Comparison of ENCODE assay signal across 10 cellular contexts in the genomic region with DNA sequence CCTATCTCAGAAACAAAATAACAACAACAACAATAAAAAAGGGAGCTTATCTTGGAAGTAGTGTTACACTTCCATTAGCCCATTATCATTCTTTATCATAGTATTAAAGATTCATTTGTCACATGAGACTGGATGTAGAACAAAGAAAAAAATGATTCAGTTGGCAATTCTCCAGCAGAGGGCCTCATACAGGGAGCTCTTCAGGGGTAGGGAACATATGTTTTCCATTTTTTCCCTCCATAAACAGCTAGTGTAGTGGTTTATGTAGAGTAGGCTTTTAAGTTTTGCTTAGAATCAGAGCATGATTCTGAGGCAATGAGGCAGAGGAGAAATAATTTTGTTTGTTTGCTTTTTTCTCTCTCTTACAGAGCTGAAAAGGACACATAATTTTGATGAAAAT. TPM values are rescaled to one million over a fixed set of nuclear protein-coding genes. Genes with fewer than 3 reads are reported as not detected.
A peak's percentile ranks its signal among the peaks of the same experiment; 100 is the strongest.
DNase-seq lines count a peak whose midpoint lies in the region; ATAC-seq and TF ChIP-seq lines count a peak whose summit lies in the region.
"Had no signal": no experiment of that assay in that cellular context is flagged by ENCODE, and none has a peak within 500 bp of the region (broad histone marks: within the 10 kb centered on the region; RNA-seq: fewer than 3 reads in every experiment).

No MANE protein-coding gene starts in this region.

- ATAC-seq in thoracic aorta (ENCODE audit: insufficient number of reproducible peaks, low FRiP score, low read depth): no peak

- no peaks in the 10 kb centered on the region for H3K4me1 Mint-ChIP-seq in activated naive CD8-positive, alpha-beta T cell treated with anti-CD3 and anti-CD28 coated beads for 36 hours

- no peaks in the 10 kb centered on the region for H3K9me3 Mint-ChIP-seq in activated naive CD8-positive, alpha-beta T cell treated with anti-CD3 and anti-CD28 coated beads for 36 hours

- H3K27ac Mint-ChIP-seq in activated naive CD8-positive, alpha-beta T cell treated with anti-CD3 and anti-CD28 coated beads for 36 hours: no peak overlapping the region

- peaks cover 54% of the 10 kb centered on the region for H3K4me1 ChIP-seq in endocrine pancreas (ENCODE audit: control insufficient read depth, insufficient read depth, low read length)
- H3K4me1 ChIP-seq in thoracic aorta (ENCODE audit: control insufficient read depth in 1 of 2, low read depth in 2 of 2): peaks cover 17 to 70% of the 10 kb centered on the region in 2 donors

- H3K27me3 ChIP-seq in endocrine pancreas (ENCODE audit: control insufficient read depth, insufficient read depth, low read length) (no peaks in the 10 kb centered on the region), thoracic aorta (replicated peaks; ENCODE audit: insufficient read depth) (no peaks in the 10 kb centered on the region)

- H3K4me3 Mint-ChIP-seq in activated naive CD8-positive, alpha-beta T cell treated with anti-CD3 and anti-CD28 coated beads for 36 hours: no peak overlapping the region

- H3K36me3 ChIP-seq in endocrine pancreas (ENCODE audit: control insufficient read depth, insufficient read depth, low read length): no peaks in the 10 kb centered on the region
- no peaks in the 10 kb centered on the region for H3K36me3 ChIP-seq in thoracic aorta

- DNase-seq in NCI-H1436 (lab: John Stamatoyannopoulos, UW): peak; percentile 66
- no peak for DNase-seq in NCI-H1436 treated with DMSO at 0.1 percent for 48 hours (lab: John Stamatoyannopoulos, UW)
- DNase-seq in NCI-H82 treated with DMSO at 0.1 percent for 48 hours (lab: John Stamatoyannopoulos, UW; ENCODE audit: unreplicated experiment): peak; percentile 49
- no peak for DNase-seq in thoracic aorta (ENCODE audit: low spot score)
- no peak for DNase-seq in activated naive CD8-positive, alpha-beta T cell treated with anti-CD3 and anti-CD28 coated beads for 36 hours
- DNase-seq in GOT3 (lab: John Stamatoyannopoulos, UW): no peak
- DNase-seq in globus pallidus (ENCODE audit: low spot score): no peak
- DNase-seq: activated CD8-positive, alpha-beta memory T cell treated with anti-CD3 and anti-CD28 coated beads, Interleukin-2, amount 50 U/mL, for 48 hours; T-helper 1 cell had no signal

- H3K4me3 ChIP-seq in endocrine pancreas (ENCODE audit: control insufficient read depth, insufficient read depth, low read length): peak overlapping the region; percentile 100
- H3K4me3 ChIP-seq in thoracic aorta: no peak overlapping the region

- peaks cover 41% of the 10 kb centered on the region for H3K27me3 Mint-ChIP-seq in activated naive CD8-positive, alpha-beta T cell treated with anti-CD3 and anti-CD28 coated beads for 36 hours

- H3K9me3 ChIP-seq in endocrine pancreas (ENCODE audit: control insufficient read depth, low read length) (no peaks in the 10 kb centered on the region), thoracic aorta (no peaks in the 10 kb centered on the region)

- H3K36me3 Mint-ChIP-seq in activated naive CD8-positive, alpha-beta T cell treated with anti-CD3 and anti-CD28 coated beads for 36 hours: no peaks in the 10 kb centered on the region

- peak overlapping the region; percentile 59 to 83 for H3K27ac ChIP-seq in thoracic aorta

- H3K9ac ChIP-seq in endocrine pancreas (ENCODE audit: control insufficient read depth, insufficient read depth, low read length): peak overlapping the region; percentile 26

- no peak for TF ChIP-seq CTCF in thoracic aorta (IDR thresholded peaks at IDR 0.05)

RNA-seq across cellular contexts. Expression of gene CPE, which starts 5.8 kb away (rescaled TPM):
- total RNA-seq in thoracic aorta: 100 to 1,000 TPM; 395 to 458 TPM
- not detected for total RNA-seq in activated naive CD8-positive, alpha-beta T cell treated with anti-CD3 and anti-CD28 coated beads for 36 hours

RNA-seq across cellular contexts. Expression of gene MSMO1, which starts 57.1 kb away (rescaled TPM):
- 10 to 100 TPM; 12.3 to 16.7 TPM for total RNA-seq in thoracic aorta
- 10 to 100 TPM; 29.2 to 30.0 TPM for total RNA-seq in activated naive CD8-positive, alpha-beta T cell treated with anti-CD3 and anti-CD28 coated beads for 36 hours

Comparison
In these comparisons a context has a peak if more than half of its experiments do, and no peak if none do; other contexts are left out.
1. DNase-seq: peak in NCI-H1436 (single experiment) and NCI-H82 treated with DMSO at 0.1 percent for 48 hours (single experiment); none in NCI-H1436 treated with DMSO at 0.1 percent for 48 hours (single experiment), thoracic aorta (single experiment), activated naive CD8-positive, alpha-beta T cell treated with anti-CD3 and anti-CD28 coated beads for 36 hours (single experiment), GOT3 (single experiment) and globus pallidus (single experiment).
2. RNA of gene CPE, which starts 5.8 kb away (total RNA-seq): 395 to 458 TPM in thoracic aorta; not detected in activated naive CD8-positive, alpha-beta T cell treated with anti-CD3 and anti-CD28 coated beads for 36 hours; every median in the first group is over 100 times any median in the second.